ENCODE assay signal across 26 cellular contexts in the genomic region with DNA sequence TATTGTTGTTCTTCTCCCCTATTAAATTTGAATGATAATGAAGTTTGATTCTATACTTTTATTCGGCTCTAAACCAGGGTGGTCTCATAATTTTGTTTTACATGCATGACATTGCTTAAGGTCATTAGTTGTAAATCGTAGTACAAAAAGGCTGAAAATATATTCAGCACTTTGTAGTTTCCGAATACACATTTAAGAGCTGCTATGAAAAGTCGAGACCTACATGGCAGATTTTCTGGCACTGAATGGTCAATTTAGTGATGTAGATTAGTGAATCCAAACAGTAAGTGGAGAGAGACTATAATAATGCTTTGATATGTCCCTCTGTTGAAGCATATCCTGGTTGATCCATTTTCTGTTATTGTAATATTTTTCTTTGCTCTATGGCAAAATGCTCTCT.
A peak's percentile ranks its signal among the peaks of the same experiment; 100 is the strongest.
DNase-seq lines count a peak whose midpoint lies in the region; ATAC-seq and TF ChIP-seq lines count a peak whose summit lies in the region.
"Had no signal": no experiment of that assay in that cellular context is flagged by ENCODE, and none has a peak within 500 bp of the region (broad histone marks: within the 10 kb centered on the region; RNA-seq: fewer than 3 reads in every experiment).

No MANE protein-coding gene starts in this region.

- TF ChIP-seq CTCF in neural crest cell (conservative IDR thresholded peaks at IDR 0.05) (no peak), testis (IDR thresholded peaks at IDR 0.05) (no peak), WTC11 (IDR thresholded peaks at IDR 0.05) (no peak)

- H3K9me3 Mint-ChIP-seq in neural crest cell (no peaks in the 10 kb centered on the region), WTC11 (no peaks in the 10 kb centered on the region)
- H3K9me3 Mint-ChIP-seq: GM23338, H9 had no signal

- H3K4me3 ChIP-seq in testis = no peak overlapping the region
- H3K4me3 ChIP-seq: A549; BLaER1 treated with 17β-estradiol and CSF1 and Interleukin-3, amounts not matched to agents 10 nM and 100 nM; GM23338; MG63 had no signal

- peak overlapping the region; percentile 85 for H3K27ac ChIP-seq in cingulate gyrus (ENCODE audit: low read depth, low read length)
- peak overlapping the region; percentile 9 to 37 for H3K27ac ChIP-seq in testis
- H3K27ac ChIP-seq: A549; BLaER1 treated with 17β-estradiol and CSF1 and Interleukin-3, amounts not matched to agents 10 nM and 100 nM; RWPE1 had no signal

- no peaks in the 10 kb centered on the region for H3K27me3 ChIP-seq in testis
- H3K27me3 ChIP-seq: BLaER1 treated with 17β-estradiol and CSF1 and Interleukin-3, amounts not matched to agents 10 nM and 100 nM had no signal

- H3K36me3 ChIP-seq in testis (ENCODE audit: low read depth, missing control alignments) = no peaks in the 10 kb centered on the region
- H3K36me3 ChIP-seq: BLaER1 treated with 17β-estradiol and CSF1 and Interleukin-3, amounts not matched to agents 10 nM and 100 nM; MG63 had no signal

- H3K4me1 Mint-ChIP-seq in neural crest cell = peaks cover 77% of the 10 kb centered on the region
- H3K4me1 Mint-ChIP-seq in WTC11 = peaks cover 30% of the 10 kb centered on the region

- H3K4me3 Mint-ChIP-seq in neural crest cell (peak overlapping the region; percentile 6), WTC11 (no peak overlapping the region)
- H3K4me3 Mint-ChIP-seq: CD4-positive, alpha-beta T cell; GM23338; H9 had no signal

- no peaks in the 10 kb centered on the region for H3K27me3 Mint-ChIP-seq in neural crest cell (ENCODE audit: low read depth)
- no peaks in the 10 kb centered on the region for H3K27me3 Mint-ChIP-seq in WTC11 (ENCODE audit: low read depth)
- H3K27me3 Mint-ChIP-seq: CD4-positive, alpha-beta T cell had no signal

- H3K36me3 Mint-ChIP-seq in neural crest cell (ENCODE audit: low read depth) (no peaks in the 10 kb centered on the region), WTC11 (no peaks in the 10 kb centered on the region)

- DNase-seq in neural crest cell (ENCODE audit: low read depth, low spot score) (no peak), testis (no peak), WTC11 (ENCODE audit: low spot score) (no peak)
- no peak for DNase-seq in stimulated activated CD4-positive, alpha-beta T cell treated with anti-CD3 and anti-CD28 coated beads, Interleukin-1b, Interleukin-23, amount 100 ng/mL, for 48 hours
- DNase-seq: AML-193; CD4-positive, alpha-beta T cell; H9; IMR-90; KG1; NCI-H1105 treated with DMSO at 0.1 percent for 48 hours; NCI-H146; NCI-H1930; NCI-H2107; NCI-H524 treated with DMSO at 0.1 percent for 48 hours; NCI-H774; SHP77 had no signal

- POLR2A ChIA-PET in WTC11 (lab: Charles Lee) = no interaction called here

- CTCF ChIA-PET in WTC11 (lab: Charles Lee) = no interaction called here

- H3K27ac Mint-ChIP-seq in neural crest cell (ENCODE audit: unreplicated experiment) (peak overlapping the region; percentile 63), WTC11 (no peak overlapping the region)
- H3K27ac Mint-ChIP-seq: CD4-positive, alpha-beta T cell; GM23338; H9 had no signal

- ATAC-seq in SK-N-SH treated with all-trans-retinoic acid at 6 μM for 48 hours (peak; percentile 31; the same call in 1 of the 3 replicates), HG03139 (IDR thresholded peaks at IDR 0.05; ENCODE audit: unreplicated experiment) (no peak), GM18907 (IDR thresholded peaks at IDR 0.05; ENCODE audit: unreplicated experiment) (no peak), WTC11 (no peak)
- ATAC-seq: A549, GM23338, Panc1 had no signal

- peaks cover 9% of the 10 kb centered on the region for H3K4me1 ChIP-seq in testis
- H3K4me1 ChIP-seq: A549; BLaER1 treated with 17β-estradiol and CSF1 and Interleukin-3, amounts not matched to agents 10 nM and 100 nM had no signal

- WGBS in testis, 2 donors = 65 to 66% methylated on average over 4 of the region's 4 CpGs

- intact Hi-C loops in testis (cut with DNase I; ENCODE audit: low total_unique reads) = no loop called here

- H3K9me3 ChIP-seq in testis = no peaks in the 10 kb centered on the region
- H3K9me3 ChIP-seq: A549; BLaER1 treated with 17β-estradiol and CSF1 and Interleukin-3, amounts not matched to agents 10 nM and 100 nM; MG63 had no signal

- no peak for TF ChIP-seq POLR2A in testis (IDR thresholded peaks at IDR 0.05)

TF ChIP-seq in SK-N-SH treated with all-trans-retinoic acid at 6 μM for 48 hours, 23 proteins besides CTCF, POLR2A, EP300 and RAD21 (continues in another document):
- no peak for TF ChIP-seq CSDC2 (CRISPR knock-in tag; IDR thresholded peaks at IDR 0.05)
- TF ChIP-seq, protein P1, sequence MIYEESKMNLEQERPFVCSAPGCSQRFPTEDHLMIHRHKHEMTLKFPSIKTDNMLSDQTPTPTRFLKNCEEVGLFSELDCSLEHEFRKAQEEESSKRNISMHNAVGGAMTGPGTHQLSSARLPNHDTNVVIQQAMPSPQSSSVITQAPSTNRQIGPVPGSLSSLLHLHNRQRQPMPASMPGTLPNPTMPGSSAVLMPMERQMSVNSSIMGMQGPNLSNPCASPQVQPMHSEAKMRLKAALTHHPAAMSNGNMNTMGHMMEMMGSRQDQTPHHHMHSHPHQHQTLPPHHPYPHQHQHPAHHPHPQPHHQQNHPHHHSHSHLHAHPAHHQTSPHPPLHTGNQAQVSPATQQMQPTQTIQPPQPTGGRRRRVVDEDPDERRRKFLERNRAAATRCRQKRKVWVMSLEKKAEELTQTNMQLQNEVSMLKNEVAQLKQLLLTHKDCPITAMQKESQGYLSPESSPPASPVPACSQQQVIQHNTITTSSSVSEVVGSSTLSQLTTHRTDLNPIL (CRISPR knock-in tag; IDR thresholded peaks at IDR 0.05; ENCODE audit: low read depth) = no peak
- TF ChIP-seq ZFP3 (CRISPR knock-in tag; IDR thresholded peaks at IDR 0.05) = no peak
- TF ChIP-seq GLIS3 (CRISPR knock-in tag; IDR thresholded peaks at IDR 0.05) = no peak
- no peak for TF ChIP-seq SNAI2 (CRISPR knock-in tag; IDR thresholded peaks at IDR 0.05)
- TF ChIP-seq RARB (CRISPR knock-in tag; IDR thresholded peaks at IDR 0.05) = no peak
- no peak for TF ChIP-seq TCF4 (CRISPR knock-in tag; IDR thresholded peaks at IDR 0.05; ENCODE audit: borderline replicate concordance)
- no peak for TF ChIP-seq PATZ1 (CRISPR knock-in tag; IDR thresholded peaks at IDR 0.05; ENCODE audit: borderline replicate concordance)
- TF ChIP-seq PPARA (CRISPR knock-in tag; IDR thresholded peaks at IDR 0.05; ENCODE audit: borderline replicate concordance) = no peak
- no peak for TF ChIP-seq BACH2 (CRISPR knock-in tag; IDR thresholded peaks at IDR 0.05; ENCODE audit: borderline replicate concordance)

TF ChIP-seq in WTC11, 78 proteins besides CTCF, POLR2A, EP300 and RAD21:
- TF ChIP-seq ZNF423 (CRISPR knock-in tag; IDR thresholded peaks at IDR 0.05) (no peak), ZNF263 (CRISPR knock-in tag; IDR thresholded peaks at IDR 0.05; ENCODE audit: low read depth) (no peak), JAZF1 (CRISPR knock-in tag; IDR thresholded peaks at IDR 0.05) (no peak), NR1H2 (CRISPR knock-in tag; IDR thresholded peaks at IDR 0.05) (no peak)
